Comparison of ENCODE assay signal across 22 cellular contexts in genomic region chrX:112826020-112826419, GRCh38. TPM values are rescaled to one million over a fixed set of nuclear protein-coding genes. Genes with fewer than 3 reads are reported as not detected.
DNase-seq lines count a peak whose midpoint lies in the region; FAIRE-seq and TF ChIP-seq lines count a peak whose summit lies in the region.
"Had no signal": no experiment of that assay in that cellular context is flagged by ENCODE, and none has a peak within 500 bp of the region (broad histone marks: within the 10 kb centered on the region; RNA-seq: fewer than 3 reads in every experiment).

No MANE protein-coding gene starts in this region.

- H3K27me3 ChIP-seq in BLaER1 (peaks cover 95% of the 10 kb centered on the region), mesenchymal stem cell (ENCODE audit: control insufficient read depth in 1 of 2, insufficient read depth in 1 of 2, low read length in 2 of 2) (peaks cover 0 to 60% of the 10 kb centered on the region in 2 experiments), colonic mucosa (peaks cover 4% of the 10 kb centered on the region)

- H3K4me2 ChIP-seq in BLaER1 = peak overlapping the region; percentile 19; the same call in 1 of the 2 replicates
- no peak overlapping the region for H3K4me2 ChIP-seq in mesenchymal stem cell (ENCODE audit: low read length, poor library complexity, severe bottlenecking)

- peak; percentile 66 for FAIRE-seq in RCC 7860 (lab: Jason Lieb, UNC)
- FAIRE-seq: A204.1, D721Med had no signal

- H2BK12ac ChIP-seq in mesenchymal stem cell (ENCODE audit: low read length in 2 of 2) = no peak overlapping the region

- H3K4me1 ChIP-seq in BLaER1 (peaks cover 39% of the 10 kb centered on the region), mesenchymal stem cell (ENCODE audit: control insufficient read depth, insufficient read depth, low read depth, low read length) (no peaks in the 10 kb centered on the region), colonic mucosa (no peaks in the 10 kb centered on the region)

- H3K4me3 ChIP-seq in BLaER1 (no peak overlapping the region), epithelial cell of esophagus (ENCODE audit: low read length) (no peak overlapping the region), mesenchymal stem cell (ENCODE audit: insufficient read depth in 1 of 2, low read depth in 1 of 2, low read length in 2 of 2) (no peak overlapping the region), colonic mucosa (no peak overlapping the region)
- H3K4me3 ChIP-seq: BLaER1 treated with 17β-estradiol and CSF1 and Interleukin-3, amounts not matched to agents 10 nM and 100 nM; SK-N-MC had no signal

- H2BK120ac ChIP-seq in mesenchymal stem cell (ENCODE audit: low read depth, low read length) = no peak overlapping the region

- no peak overlapping the region for H3K23ac ChIP-seq in mesenchymal stem cell (ENCODE audit: low read length in 2 of 2)

- H3K27ac ChIP-seq in BLaER1 (no peak overlapping the region), mesenchymal stem cell (ENCODE audit: low read length, poor library complexity, severe bottlenecking) (no peak overlapping the region), colonic mucosa (no peak overlapping the region)
- H3K27ac ChIP-seq: BLaER1 treated with 17β-estradiol and CSF1 and Interleukin-3, amounts not matched to agents 10 nM and 100 nM; SK-N-MC had no signal

- H3K18ac ChIP-seq in mesenchymal stem cell (ENCODE audit: low read depth in 1 of 2, low read length in 2 of 2) = no peak overlapping the region

- intact Hi-C loops in colonic mucosa (cut with DNase I) = no loop called here

- H4K91ac ChIP-seq in mesenchymal stem cell (ENCODE audit: low read length) = no peak overlapping the region

- H2AFZ ChIP-seq in mesenchymal stem cell (ENCODE audit: low read depth, low read length) = no peak overlapping the region

- no peak for DNase-seq in RCC 7860 (ENCODE audit: low spot score)
- DNase-seq in epithelial cell of esophagus (ENCODE audit: low read depth) = peak; percentile 2
- peak; percentile 41 for DNase-seq in mesenchymal stem cell
- no peak for DNase-seq in NCI-H2107 (lab: John Stamatoyannopoulos, UW)
- no peak for DNase-seq in colonic mucosa
- no peak for DNase-seq in NCI-H146 (lab: John Stamatoyannopoulos, UW)
- DNase-seq: CD8-positive, alpha-beta memory T cell; DND-41; H9; Kasumi-1; NCI-H1092 treated with DMSO at 0.1 percent for 48 hours; NCI-H2227 treated with DMSO at 0.1 percent for 48 hours; NCI-H510A treated with DMSO at 0.1 percent for 48 hours; NCI-H774; OCI-M1; SHP77 had no signal

- no peak overlapping the region for H2AK5ac ChIP-seq in mesenchymal stem cell (ENCODE audit: low read length, severe bottlenecking)

- H3K79me1 ChIP-seq in mesenchymal stem cell (replicated peaks; ENCODE audit: low read length, poor library complexity, severe bottlenecking) = no peaks in the 10 kb centered on the region

- H4K8ac ChIP-seq in mesenchymal stem cell (ENCODE audit: low read length) = no peak overlapping the region

- H3K36me3 ChIP-seq in BLaER1 (peaks cover 63% of the 10 kb centered on the region), mesenchymal stem cell (ENCODE audit: control insufficient read depth in 1 of 2, insufficient read depth in 2 of 2, low read depth in 1 of 2, low read length in 2 of 2) (peaks cover 0 to 13% of the 10 kb centered on the region in 2 experiments), colonic mucosa (no peaks in the 10 kb centered on the region)

- no peaks in the 10 kb centered on the region for H3K9me3 ChIP-seq in BLaER1
- H3K9me3 ChIP-seq in mesenchymal stem cell (ENCODE audit: control insufficient read depth, low read length) = no peaks in the 10 kb centered on the region
- no peaks in the 10 kb centered on the region for H3K9me3 ChIP-seq in colonic mucosa

- TF ChIP-seq CTCF in epithelial cell of esophagus (IDR thresholded peaks at IDR 0.05; ENCODE audit: insufficient read depth, low read depth, low read length, missing control alignments) = no peak
- no peak for TF ChIP-seq CTCF in colonic mucosa (IDR thresholded peaks at IDR 0.05)

- H2BK5ac ChIP-seq in mesenchymal stem cell (ENCODE audit: low read depth, low read length, poor library complexity, severe bottlenecking) = no peak overlapping the region

- no peak overlapping the region for H3K4ac ChIP-seq in mesenchymal stem cell (ENCODE audit: low read depth in 1 of 2, low read length in 2 of 2)

- H3K14ac ChIP-seq in mesenchymal stem cell (ENCODE audit: low read length in 2 of 2) = no peak overlapping the region

- peaks cover 10% of the 10 kb centered on the region; the same call in 1 of the 2 replicates for H4K20me1 ChIP-seq in BLaER1
- H4K20me1 ChIP-seq: BLaER1 treated with 17β-estradiol and CSF1 and Interleukin-3, amounts not matched to agents 10 nM and 100 nM had no signal

- no peak overlapping the region for H2BK15ac ChIP-seq in mesenchymal stem cell (ENCODE audit: low read depth, poor library complexity, severe bottlenecking)

- H3K9ac ChIP-seq in BLaER1 (no peak overlapping the region), mesenchymal stem cell (ENCODE audit: low read length) (no peak overlapping the region), colonic mucosa (ENCODE audit: low read depth in 2 of 2, low read length in 2 of 2) (no peak overlapping the region)
- H3K9ac ChIP-seq: BLaER1 treated with 17β-estradiol and CSF1 and Interleukin-3, amounts not matched to agents 10 nM and 100 nM had no signal

RNA-seq across cellular contexts. Expression of gene AMOT, which starts 14.6 kb away (rescaled TPM):
- polyA plus RNA-seq in mesenchymal stem cell (2013, experiment 1 of 2) = 3.2 TPM
- 3.6 TPM for polyA plus RNA-seq in mesenchymal stem cell (2013, experiment 2 of 2)
- 10 to 100 TPM; 23.3 to 24.2 TPM for total RNA-seq in colonic mucosa
- total RNA-seq: G401 had no signal

Comparison
In these comparisons a context has a peak if more than half of its experiments do, and no peak if none do; other contexts are left out.
1. DNase-seq: peak in epithelial cell of esophagus (single experiment) and mesenchymal stem cell (single experiment); none in RCC 7860 (single experiment), NCI-H2107 (single experiment), colonic mucosa (single experiment) and NCI-H146 (single experiment).